Comparison of ENCODE assay signal across 9 cellular contexts in genomic region chr13:54174001-54174400, GRCh38.
"Had no signal": no experiment of that assay in that cellular context is flagged by ENCODE, and none has a peak within 500 bp of the region (broad histone marks: within the 10 kb centered on the region; RNA-seq: fewer than 3 reads in every experiment).

No MANE protein-coding gene starts in this region.

- DNase-seq: GM23248, GOT3, H7, H9, HCEC 1CT, HFFc6 had no signal

- H3K27ac ChIP-seq: GM23248 had no signal

- H3K4me3 ChIP-seq: GM23248, GM23338, HAP-1 had no signal

- H3K36me3 ChIP-seq: HAP-1 had no signal

- H3K9me3 ChIP-seq: HAP-1 had no signal

- ATAC-seq: GM23338, HCT116 had no signal
